ENCODE assay signal across 8 cellular contexts in genomic region chr3:107208100-107208499, GRCh38.
A peak's percentile ranks its signal among the peaks of the same experiment; 100 is the strongest.
DNase-seq lines count a peak whose midpoint lies in the region; ATAC-seq lines count a peak whose summit lies in the region.

No MANE protein-coding gene starts in this region.

- H3K4me1 Mint-ChIP-seq in T-cell, result no peaks in the 10 kb centered on the region

- ATAC-seq in HG03135 (IDR thresholded peaks at IDR 0.05; ENCODE audit: unreplicated experiment), result no peak
- no peak for ATAC-seq in T-cell (replicated peaks in 1 of 4)
- no peak for ATAC-seq in HG03097 (IDR thresholded peaks at IDR 0.05; ENCODE audit: low FRiP score, unreplicated experiment)
- ATAC-seq in GM19397 (IDR thresholded peaks at IDR 0.05; ENCODE audit: unreplicated experiment), result no peak

- H3K27me3 Mint-ChIP-seq in T-cell, result peaks cover 0 to 5% of the 10 kb centered on the region in 2 donors

- H3K36me3 Mint-ChIP-seq in T-cell, result no peaks in the 10 kb centered on the region

- no peak overlapping the region for H3K27ac Mint-ChIP-seq in T-cell

- peak; percentile 96 for DNase-seq in GM04504 (ENCODE audit: low read depth)
- DNase-seq in RPMI7951 (ENCODE audit: low read depth), result peak; percentile 96
- DNase-seq in foreskin melanocyte, result peak; percentile 82
- peak; percentile 85 for DNase-seq in putamen (ENCODE audit: low spot score)
- no peak for DNase-seq in T-cell

- H3K4me3 Mint-ChIP-seq in T-cell, result no peak overlapping the region

- POLR2A ChIA-PET in T-cell (lab: Charles Lee), result no interaction called here

- CTCF ChIA-PET in T-cell (lab: Charles Lee), result no interaction called here

- no peaks in the 10 kb centered on the region for H3K9me3 Mint-ChIP-seq in T-cell

Comparison
In these comparisons a context has a peak if more than half of its experiments do, and no peak if none do; other contexts are left out.
1. DNase-seq: peak in GM04504 (single experiment), RPMI7951 (single experiment), foreskin melanocyte (single experiment) and putamen (single experiment); none in T-cell (0 of 34).